In genomic region chr14:101409006-101409543, GRCh38 we compare ENCODE assay signal across 16 cellular contexts.
"Had no signal": no experiment of that assay in that cellular context is flagged by ENCODE, and none has a peak within 500 bp of the region (broad histone marks: within the 10 kb centered on the region; RNA-seq: fewer than 3 reads in every experiment).

No MANE protein-coding gene starts in this region.

- ATAC-seq: activated CD8-positive, alpha-beta T cell treated with anti-CD3 and anti-CD28 coated beads for 36 hours; activated naive CD8-positive, alpha-beta T cell treated with anti-CD3 and anti-CD28 coated beads, Interleukin-2, amount 50 U/mL, for 24 hours; effector memory CD8-positive, alpha-beta T cell; stimulated activated naive CD8-positive, alpha-beta T cell treated with anti-CD3 and anti-CD28 coated beads, Interleukin-15, Interleukin-2, amounts not matched to agents 100 U/mL and 50 U/mL, for 24 hours had no signal

- DNase-seq: activated CD8-positive, alpha-beta memory T cell treated with anti-CD3 and anti-CD28 coated beads, Interleukin-2, amount 50 U/mL, for 4 hours; activated CD8-positive, alpha-beta T cell treated with anti-CD3 and anti-CD28 coated beads for 36 hours; activated naive CD8-positive, alpha-beta T cell treated with anti-CD3 and anti-CD28 coated beads, Interleukin-2, amount 50 U/mL, for 24 hours; cortex of kidney; effector memory CD8-positive, alpha-beta T cell; kidney glomerular epithelial cell; midbrain; naive B cell; occipital lobe; stimulated activated CD4-positive, alpha-beta T cell treated with anti-CD3 and anti-CD28 coated beads, Interleukin-12 subunit alpha, Interleukin-12 subunit beta, amount 100 ng/mL, for 4 hours; stimulated activated CD4-positive, alpha-beta T cell treated with anti-CD3 and anti-CD28 coated beads, Interleukin-2, amount 100 ng/mL, for 48 hours; stimulated activated naive CD8-positive, alpha-beta T cell treated with anti-CD3 and anti-CD28 coated beads, Interleukin-15, Interleukin-2, amounts not matched to agents 100 U/mL and 50 U/mL, for 24 hours; T-helper 9 cell; testis had no signal

- H3K27ac Mint-ChIP-seq: activated CD8-positive, alpha-beta T cell treated with anti-CD3 and anti-CD28 coated beads for 36 hours; activated naive CD8-positive, alpha-beta T cell treated with anti-CD3 and anti-CD28 coated beads, Interleukin-2, amount 50 U/mL, for 24 hours; effector memory CD8-positive, alpha-beta T cell had no signal

- H3K4me1 Mint-ChIP-seq: central memory CD8-positive, alpha-beta T cell had no signal

- H3K27me3 ChIP-seq: testis had no signal

- H3K9me3 Mint-ChIP-seq: activated CD8-positive, alpha-beta T cell treated with anti-CD3 and anti-CD28 coated beads for 36 hours; activated naive CD8-positive, alpha-beta T cell treated with anti-CD3 and anti-CD28 coated beads, Interleukin-2, amount 50 U/mL, for 24 hours; central memory CD8-positive, alpha-beta T cell; effector memory CD8-positive, alpha-beta T cell had no signal

- H3K27ac ChIP-seq: epithelial cell of prostate had no signal

- H3K4me3 ChIP-seq: testis had no signal

- H3K36me3 Mint-ChIP-seq: naive B cell had no signal

- H3K4me3 Mint-ChIP-seq: activated CD8-positive, alpha-beta T cell treated with anti-CD3 and anti-CD28 coated beads for 36 hours; activated naive CD8-positive, alpha-beta T cell treated with anti-CD3 and anti-CD28 coated beads, Interleukin-2, amount 50 U/mL, for 24 hours; central memory CD8-positive, alpha-beta T cell; effector memory CD8-positive, alpha-beta T cell; naive B cell had no signal

- H3K9me3 ChIP-seq: testis had no signal
